Comparison of ENCODE assay signal across 8 cellular contexts in the genomic region with DNA sequence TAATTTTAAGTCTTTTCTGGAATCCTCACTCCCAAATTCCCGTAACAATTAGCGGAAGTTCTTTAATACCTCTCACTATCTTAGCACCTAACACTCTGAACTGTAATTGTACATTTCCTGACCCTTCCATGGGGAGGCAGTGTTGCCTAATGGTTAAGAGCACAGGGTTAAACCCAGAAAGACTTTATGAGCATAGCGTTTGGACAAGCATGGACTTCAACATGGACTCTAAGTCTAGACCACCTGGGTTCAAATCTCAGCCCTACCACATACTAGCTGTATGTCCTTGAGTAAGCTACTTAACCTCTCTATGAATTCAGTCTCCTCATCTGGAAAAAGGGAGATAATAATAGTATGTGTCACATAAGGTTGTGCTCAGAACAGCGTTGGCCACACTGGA. TPM values are rescaled to one million over a fixed set of nuclear protein-coding genes. Genes with fewer than 3 reads are reported as not detected.
A peak's percentile ranks its signal among the peaks of the same experiment; 100 is the strongest.
DNase-seq lines count a peak whose midpoint lies in the region; ATAC-seq and TF ChIP-seq lines count a peak whose summit lies in the region.

No MANE protein-coding gene starts in this region.

- H3K4me3 Mint-ChIP-seq in nephron progenitor cell = no peak overlapping the region

- no peak overlapping the region for H3K4me3 ChIP-seq in BE2C (ENCODE audit: low read depth, low read length)
- H3K4me3 ChIP-seq in astrocyte of the cerebellum (ENCODE audit: low read depth, low read length) = no peak overlapping the region

- H3K27ac Mint-ChIP-seq in nephron progenitor cell = no peak overlapping the region

- peak; percentile 35 for DNase-seq in BE2C
- peak; percentile 23 for DNase-seq in NCI-H226
- no peak for DNase-seq in astrocyte of the cerebellum (ENCODE audit: low read depth)
- peak; percentile 61 for DNase-seq in kidney tubule cell (ENCODE audit: low spot score)
- no peak for DNase-seq in cortex of kidney (lab: John Stamatoyannopoulos, UW)
- no peak for DNase-seq in nephron progenitor cell
- DNase-seq in GM19238 (ENCODE audit: insufficient read length, low spot score) = no peak

- H3K9me3 ChIP-seq in BE2C = no peaks in the 10 kb centered on the region

- no peaks in the 10 kb centered on the region for H3K27me3 ChIP-seq in BE2C

- H3K4me1 ChIP-seq in BE2C = no peaks in the 10 kb centered on the region

- in situ Hi-C loops in astrocyte of the cerebellum (cut with HindIII; ENCODE audit: low sequenced_read_pairs) = loop anchor here (10.0 kb wide), 1 partner anchor 289 kb away; no protein-coding TSS in a partner anchor

- H3K4me1 Mint-ChIP-seq in nephron progenitor cell = peaks cover under 1% of the 10 kb centered on the region

- peaks cover 19% of the 10 kb centered on the region for H3K9me3 Mint-ChIP-seq in nephron progenitor cell

- no peaks in the 10 kb centered on the region for H3K27me3 Mint-ChIP-seq in nephron progenitor cell (ENCODE audit: low read depth, poor library complexity)

- peak; percentile 47 for ATAC-seq in GM18858 (IDR thresholded peaks at IDR 0.05; ENCODE audit: unreplicated experiment)

- H3K36me3 Mint-ChIP-seq in nephron progenitor cell (ENCODE audit: low read depth) = peaks cover 37% of the 10 kb centered on the region

- H3K36me3 ChIP-seq in BE2C = no peaks in the 10 kb centered on the region

- TF ChIP-seq CTCF in BE2C (IDR thresholded peaks at IDR 0.05; ENCODE audit: low read depth, low read length) (peak; percentile 64), astrocyte of the cerebellum (IDR thresholded peaks at IDR 0.05; ENCODE audit: low read depth, low read length, missing control alignments) (peak; percentile 34), nephron progenitor cell (IDR thresholded peaks at IDR 0.05) (no peak)

RNA-seq across cellular contexts. Expression of gene ANTXR1, which starts 13.0 kb away (rescaled TPM):
- 3.6 TPM for polyA plus RNA-seq in BE2C (2012; ENCODE audit: insufficient read depth, insufficient read length, low read depth)

RNA-seq across cellular contexts. Expression of gene GKN1, which starts 51.6 kb away (rescaled TPM):
- not detected for polyA plus RNA-seq in BE2C (2012; ENCODE audit: insufficient read depth, insufficient read length, low read depth)

Comparison
In these comparisons a context has a peak if more than half of its experiments do, and no peak if none do; other contexts are left out.
1. DNase-seq: peak in BE2C (single experiment), NCI-H226 (single experiment) and kidney tubule cell (single experiment); none in astrocyte of the cerebellum (single experiment), cortex of kidney (single experiment), nephron progenitor cell (single experiment) and GM19238 (single experiment).